ENCODE assay signal across 2 cellular contexts in genomic region chr12:78186670-78187069, GRCh38.
TF ChIP-seq lines count a peak whose summit lies in the region.

No MANE protein-coding gene starts in this region.

TF ChIP-seq in GM23338, 12 proteins besides CTCF, POLR2A, EP300 and RAD21 (continued from another document):
- TF ChIP-seq, protein P1, sequence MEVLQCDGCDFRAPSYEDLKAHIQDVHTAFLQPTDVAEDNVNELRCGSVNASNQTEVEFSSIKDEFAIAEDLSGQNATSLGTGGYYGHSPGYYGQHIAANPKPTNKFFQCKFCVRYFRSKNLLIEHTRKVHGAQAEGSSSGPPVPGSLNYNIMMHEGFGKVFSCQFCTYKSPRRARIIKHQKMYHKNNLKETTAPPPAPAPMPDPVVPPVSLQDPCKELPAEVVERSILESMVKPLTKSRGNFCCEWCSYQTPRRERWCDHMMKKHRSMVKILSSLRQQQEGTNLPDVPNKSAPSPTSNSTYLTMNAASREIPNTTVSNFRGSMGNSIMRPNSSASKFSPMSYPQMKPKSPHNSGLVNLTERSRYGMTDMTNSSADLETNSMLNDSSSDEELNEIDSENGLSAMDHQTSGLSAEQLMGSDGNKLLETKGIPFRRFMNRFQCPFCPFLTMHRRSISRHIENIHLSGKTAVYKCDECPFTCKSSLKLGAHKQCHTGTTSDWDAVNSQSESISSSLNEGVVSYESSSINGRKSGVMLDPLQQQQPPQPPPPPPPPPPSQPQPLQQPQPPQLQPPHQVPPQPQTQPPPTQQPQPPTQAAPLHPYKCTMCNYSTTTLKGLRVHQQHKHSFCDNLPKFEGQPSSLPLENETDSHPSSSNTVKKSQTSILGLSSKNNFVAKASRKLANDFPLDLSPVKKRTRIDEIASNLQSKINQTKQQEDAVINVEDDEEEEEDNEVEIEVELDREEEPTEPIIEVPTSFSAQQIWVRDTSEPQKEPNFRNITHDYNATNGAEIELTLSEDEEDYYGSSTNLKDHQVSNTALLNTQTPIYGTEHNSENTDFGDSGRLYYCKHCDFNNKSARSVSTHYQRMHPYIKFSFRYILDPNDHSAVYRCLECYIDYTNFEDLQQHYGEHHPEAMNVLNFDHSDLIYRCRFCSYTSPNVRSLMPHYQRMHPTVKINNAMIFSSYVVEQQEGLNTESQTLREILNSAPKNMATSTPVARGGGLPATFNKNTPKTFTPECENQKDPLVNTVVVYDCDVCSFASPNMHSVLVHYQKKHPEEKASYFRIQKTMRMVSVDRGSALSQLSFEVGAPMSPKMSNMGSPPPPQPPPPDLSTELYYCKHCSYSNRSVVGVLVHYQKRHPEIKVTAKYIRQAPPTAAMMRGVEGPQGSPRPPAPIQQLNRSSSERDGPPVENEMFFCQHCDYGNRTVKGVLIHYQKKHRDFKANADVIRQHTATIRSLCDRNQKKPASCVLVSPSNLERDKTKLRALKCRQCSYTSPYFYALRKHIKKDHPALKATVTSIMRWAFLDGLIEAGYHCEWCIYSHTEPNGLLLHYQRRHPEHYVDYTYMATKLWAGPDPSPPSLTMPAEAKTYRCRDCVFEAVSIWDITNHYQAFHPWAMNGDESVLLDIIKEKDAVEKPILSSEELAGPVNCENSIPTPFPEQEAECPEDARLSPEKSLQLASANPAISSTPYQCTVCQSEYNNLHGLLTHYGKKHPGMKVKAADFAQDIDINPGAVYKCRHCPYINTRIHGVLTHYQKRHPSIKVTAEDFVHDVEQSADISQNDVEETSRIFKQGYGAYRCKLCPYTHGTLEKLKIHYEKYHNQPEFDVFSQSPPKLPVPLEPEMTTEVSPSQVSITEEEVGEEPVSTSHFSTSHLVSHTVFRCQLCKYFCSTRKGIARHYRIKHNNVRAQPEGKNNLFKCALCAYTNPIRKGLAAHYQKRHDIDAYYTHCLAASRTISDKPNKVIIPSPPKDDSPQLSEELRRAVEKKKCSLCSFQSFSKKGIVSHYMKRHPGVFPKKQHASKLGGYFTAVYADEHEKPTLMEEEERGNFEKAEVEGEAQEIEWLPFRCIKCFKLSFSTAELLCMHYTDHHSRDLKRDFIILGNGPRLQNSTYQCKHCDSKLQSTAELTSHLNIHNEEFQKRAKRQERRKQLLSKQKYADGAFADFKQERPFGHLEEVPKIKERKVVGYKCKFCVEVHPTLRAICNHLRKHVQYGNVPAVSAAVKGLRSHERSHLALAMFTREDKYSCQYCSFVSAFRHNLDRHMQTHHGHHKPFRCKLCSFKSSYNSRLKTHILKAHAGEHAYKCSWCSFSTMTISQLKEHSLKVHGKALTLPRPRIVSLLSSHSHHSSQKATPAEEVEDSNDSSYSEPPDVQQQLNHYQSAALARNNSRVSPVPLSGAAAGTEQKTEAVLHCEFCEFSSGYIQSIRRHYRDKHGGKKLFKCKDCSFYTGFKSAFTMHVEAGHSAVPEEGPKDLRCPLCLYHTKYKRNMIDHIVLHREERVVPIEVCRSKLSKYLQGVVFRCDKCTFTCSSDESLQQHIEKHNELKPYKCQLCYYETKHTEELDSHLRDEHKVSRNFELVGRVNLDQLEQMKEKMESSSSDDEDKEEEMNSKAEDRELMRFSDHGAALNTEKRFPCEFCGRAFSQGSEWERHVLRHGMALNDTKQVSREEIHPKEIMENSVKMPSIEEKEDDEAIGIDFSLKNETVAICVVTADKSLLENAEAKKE (CRISPR knock-in tag; IDR thresholded peaks at IDR 0.05) = no peak

TF ChIP-seq in IMR-90, 13 proteins besides CTCF, POLR2A, EP300 and RAD21 (continued from another document):
- no peak for TF ChIP-seq USF2 (IDR thresholded peaks at IDR 0.05; ENCODE audit: low read depth, low read length)
- TF ChIP-seq BHLHE40 (IDR thresholded peaks at IDR 0.05; ENCODE audit: low read depth, low read length) = no peak
- no peak for TF ChIP-seq NFE2L2 (IDR thresholded peaks at IDR 0.05; ENCODE audit: low read depth, low read length)
- no peak for TF ChIP-seq ELK1 (IDR thresholded peaks at IDR 0.05; ENCODE audit: borderline replicate concordance, low read depth, low read length)
- TF ChIP-seq MAFK (IDR thresholded peaks at IDR 0.05; ENCODE audit: low read depth, low read length) = no peak
- no peak for TF ChIP-seq CHD1 (IDR thresholded peaks at IDR 0.05; ENCODE audit: low read depth, low read length)
- no peak for TF ChIP-seq RFX5 (IDR thresholded peaks at IDR 0.05; ENCODE audit: low read depth, low read length)
